1 cellular context compared by ENCODE assay signal in the genomic region with DNA sequence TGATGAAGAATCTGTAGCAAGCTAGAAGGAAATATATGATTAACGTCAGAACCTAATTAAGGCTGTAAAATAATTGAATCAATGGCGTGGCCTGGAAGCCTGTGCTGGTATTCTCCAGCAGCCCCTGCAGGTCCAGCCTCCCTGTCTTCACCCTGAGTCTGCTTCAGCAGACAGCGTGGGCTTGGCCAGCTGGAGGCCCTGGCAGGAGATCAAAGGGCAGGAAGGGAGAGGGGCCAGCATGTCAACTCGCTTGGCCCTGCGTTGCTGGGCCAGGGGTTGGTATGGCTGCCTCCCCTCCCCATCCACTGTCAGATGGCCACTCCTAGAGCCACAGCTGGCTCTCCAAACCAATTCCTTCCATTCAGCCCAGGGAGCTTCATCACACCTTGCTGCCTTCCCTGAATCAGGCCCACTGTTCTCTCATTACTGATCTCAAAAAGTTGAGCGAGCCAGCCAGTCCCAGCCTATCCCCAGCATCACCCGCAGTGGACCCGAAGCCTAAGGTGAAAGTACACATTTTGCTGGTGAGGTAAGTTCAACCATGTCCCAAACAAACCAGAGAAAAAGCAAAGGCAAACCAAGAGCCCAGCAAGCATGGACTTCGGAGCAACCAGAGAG.
TF ChIP-seq lines count a peak whose summit lies in the region.

No MANE protein-coding gene starts in this region.

TF ChIP-seq in HepG2, 621 proteins besides CTCF, POLR2A, EP300 and RAD21 (continued from another document and continues in another):
- TF ChIP-seq, protein P1, sequence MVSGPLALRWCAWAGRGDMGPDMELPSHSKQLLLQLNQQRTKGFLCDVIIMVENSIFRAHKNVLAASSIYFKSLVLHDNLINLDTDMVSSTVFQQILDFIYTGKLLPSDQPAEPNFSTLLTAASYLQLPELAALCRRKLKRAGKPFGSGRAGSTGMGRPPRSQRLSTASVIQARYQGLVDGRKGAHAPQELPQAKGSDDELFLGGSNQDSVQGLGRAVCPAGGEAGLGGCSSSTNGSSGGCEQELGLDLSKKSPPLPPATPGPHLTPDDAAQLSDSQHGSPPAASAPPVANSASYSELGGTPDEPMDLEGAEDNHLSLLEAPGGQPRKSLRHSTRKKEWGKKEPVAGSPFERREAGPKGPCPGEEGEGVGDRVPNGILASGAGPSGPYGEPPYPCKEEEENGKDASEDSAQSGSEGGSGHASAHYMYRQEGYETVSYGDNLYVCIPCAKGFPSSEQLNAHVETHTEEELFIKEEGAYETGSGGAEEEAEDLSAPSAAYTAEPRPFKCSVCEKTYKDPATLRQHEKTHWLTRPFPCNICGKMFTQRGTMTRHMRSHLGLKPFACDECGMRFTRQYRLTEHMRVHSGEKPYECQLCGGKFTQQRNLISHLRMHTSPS (CRISPR knock-in tag; IDR thresholded peaks at IDR 0.05; ENCODE audit: low read depth), result 0 out of 2 replicates have a peak, but pooled peaks have one; percentile 33
- no peak for TF ChIP-seq ZNF282 (IDR thresholded peaks at IDR 0.05; ENCODE audit: partially characterized antibody)
- 0 out of 2 replicates have a peak, but pooled peaks have one; percentile 22 for TF ChIP-seq ZNF232 (CRISPR knock-in tag; IDR thresholded peaks at IDR 0.05; ENCODE audit: borderline replicate concordance)
- TF ChIP-seq ISL2 (CRISPR knock-in tag; IDR thresholded peaks at IDR 0.05), result 0 out of 2 replicates have a peak, but pooled peaks have one; percentile 15
- TF ChIP-seq KDM1A (CRISPR knock-in tag; IDR thresholded peaks at IDR 0.05), result no peak
- TF ChIP-seq ZNF691 (CRISPR knock-in tag; IDR thresholded peaks at IDR 0.05; ENCODE audit: borderline replicate concordance, low read depth), result 0 out of 2 replicates have a peak, but pooled peaks have one; percentile 22
- TF ChIP-seq ETV5 (CRISPR knock-in tag; IDR thresholded peaks at IDR 0.05; ENCODE audit: borderline replicate concordance), result peak; percentile 52; the same call in 1 of the 2 replicates
- TF ChIP-seq, protein P2, sequence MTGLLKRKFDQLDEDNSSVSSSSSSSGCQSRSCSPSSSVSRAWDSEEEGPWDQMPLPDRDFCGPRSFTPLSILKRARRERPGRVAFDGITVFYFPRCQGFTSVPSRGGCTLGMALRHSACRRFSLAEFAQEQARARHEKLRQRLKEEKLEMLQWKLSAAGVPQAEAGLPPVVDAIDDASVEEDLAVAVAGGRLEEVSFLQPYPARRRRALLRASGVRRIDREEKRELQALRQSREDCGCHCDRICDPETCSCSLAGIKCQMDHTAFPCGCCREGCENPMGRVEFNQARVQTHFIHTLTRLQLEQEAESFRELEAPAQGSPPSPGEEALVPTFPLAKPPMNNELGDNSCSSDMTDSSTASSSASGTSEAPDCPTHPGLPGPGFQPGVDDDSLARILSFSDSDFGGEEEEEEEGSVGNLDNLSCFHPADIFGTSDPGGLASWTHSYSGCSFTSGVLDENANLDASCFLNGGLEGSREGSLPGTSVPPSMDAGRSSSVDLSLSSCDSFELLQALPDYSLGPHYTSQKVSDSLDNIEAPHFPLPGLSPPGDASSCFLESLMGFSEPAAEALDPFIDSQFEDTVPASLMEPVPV (CRISPR knock-in tag; IDR thresholded peaks at IDR 0.05), result no peak
- TF ChIP-seq MED1 (CRISPR knock-in tag; IDR thresholded peaks at IDR 0.05), result 0 out of 2 replicates have a peak, but pooled peaks have one; percentile 38
- TF ChIP-seq NR2F1 (CRISPR knock-in tag; IDR thresholded peaks at IDR 0.05), result no peak
- TF ChIP-seq, protein P3, sequence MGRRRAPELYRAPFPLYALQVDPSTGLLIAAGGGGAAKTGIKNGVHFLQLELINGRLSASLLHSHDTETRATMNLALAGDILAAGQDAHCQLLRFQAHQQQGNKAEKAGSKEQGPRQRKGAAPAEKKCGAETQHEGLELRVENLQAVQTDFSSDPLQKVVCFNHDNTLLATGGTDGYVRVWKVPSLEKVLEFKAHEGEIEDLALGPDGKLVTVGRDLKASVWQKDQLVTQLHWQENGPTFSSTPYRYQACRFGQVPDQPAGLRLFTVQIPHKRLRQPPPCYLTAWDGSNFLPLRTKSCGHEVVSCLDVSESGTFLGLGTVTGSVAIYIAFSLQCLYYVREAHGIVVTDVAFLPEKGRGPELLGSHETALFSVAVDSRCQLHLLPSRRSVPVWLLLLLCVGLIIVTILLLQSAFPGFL (CRISPR knock-in tag; IDR thresholded peaks at IDR 0.05), result no peak
- peak; percentile 50; the same call in 1 of the 2 replicates for TF ChIP-seq ZBTB7B (CRISPR knock-in tag; IDR thresholded peaks at IDR 0.05)
- TF ChIP-seq IKZF4 (CRISPR knock-in tag; IDR thresholded peaks at IDR 0.05; ENCODE audit: borderline replicate concordance, low read depth, not compliant biosample characterization), result no peak
- TF ChIP-seq REL (CRISPR knock-in tag; conservative IDR thresholded peaks at IDR 0.05), result no peak
- TF ChIP-seq KDM5B (CRISPR knock-in tag; IDR thresholded peaks at IDR 0.05; ENCODE audit: borderline replicate concordance), result no peak
- TF ChIP-seq ZNF180 (CRISPR knock-in tag; IDR thresholded peaks at IDR 0.05; ENCODE audit: borderline replicate concordance, low read depth), result no peak
- TF ChIP-seq ETV6 (CRISPR knock-in tag; conservative IDR thresholded peaks at IDR 0.05), result no peak
- TF ChIP-seq ZNF614 (CRISPR knock-in tag; IDR thresholded peaks at IDR 0.05; ENCODE audit: borderline replicate concordance), result 0 out of 2 replicates have a peak, but pooled peaks have one; percentile 47
- TF ChIP-seq ZNF609 (CRISPR knock-in tag; IDR thresholded peaks at IDR 0.05; ENCODE audit: borderline replicate concordance), result no peak
- no peak for TF ChIP-seq ZNF782 (CRISPR knock-in tag; IDR thresholded peaks at IDR 0.05; ENCODE audit: borderline replicate concordance)
- peak; percentile 41; the same call in 1 of the 2 replicates for TF ChIP-seq NCOR1 (IDR thresholded peaks at IDR 0.05; ENCODE audit: borderline replicate concordance, low read length)
- no peak; the same call in 1 of the 2 replicates for TF ChIP-seq SIN3A (IDR thresholded peaks at IDR 0.05; ENCODE audit: borderline replicate concordance, low read depth, low read length)
- no peak for TF ChIP-seq ZNF792 (CRISPR knock-in tag; IDR thresholded peaks at IDR 0.05)
- no peak for TF ChIP-seq ZKSCAN1 (IDR thresholded peaks at IDR 0.05; ENCODE audit: low read length)
- TF ChIP-seq NFE2L1 (CRISPR knock-in tag; IDR thresholded peaks at IDR 0.05; ENCODE audit: borderline replicate concordance), result no peak
- peak; percentile 41; the same call in 1 of the 2 replicates for TF ChIP-seq CBX5 (CRISPR knock-in tag; IDR thresholded peaks at IDR 0.05; ENCODE audit: borderline replicate concordance)
- TF ChIP-seq ZFX (CRISPR knock-in tag; IDR thresholded peaks at IDR 0.05; ENCODE audit: low read depth), result peak; percentile 36; the same call in 1 of the 2 replicates
- TF ChIP-seq MYC (CRISPR knock-in tag; IDR thresholded peaks at IDR 0.05; ENCODE audit: borderline replicate concordance), result peak; percentile 72
- peak; percentile 36; the same call in 1 of the 2 replicates for TF ChIP-seq RARA (CRISPR knock-in tag; IDR thresholded peaks at IDR 0.05)
- no peak for TF ChIP-seq SNAI1 (CRISPR knock-in tag; IDR thresholded peaks at IDR 0.05; ENCODE audit: borderline replicate concordance)
- no peak for TF ChIP-seq KLF11 (CRISPR knock-in tag; IDR thresholded peaks at IDR 0.05)
- TF ChIP-seq NAIF1 (CRISPR knock-in tag; IDR thresholded peaks at IDR 0.05; ENCODE audit: borderline replicate concordance), result no peak
- TF ChIP-seq AGO2 (optimal IDR thresholded peaks at IDR 0.05; ENCODE audit: low read depth, low read length), result no peak
- no peak for TF ChIP-seq ONECUT2 (CRISPR knock-in tag; IDR thresholded peaks at IDR 0.05)
- TF ChIP-seq PLRG1 (conservative IDR thresholded peaks at IDR 0.05), result no peak
- TF ChIP-seq HOXA9 (CRISPR knock-in tag; IDR thresholded peaks at IDR 0.05; ENCODE audit: borderline replicate concordance), result no peak
- TF ChIP-seq RFX1 (IDR thresholded peaks at IDR 0.05), result no peak
- peak; percentile 45; the same call in 1 of the 2 replicates for TF ChIP-seq POGZ (CRISPR knock-in tag; IDR thresholded peaks at IDR 0.05)
- TF ChIP-seq HNRNPL (IDR thresholded peaks at IDR 0.05; ENCODE audit: low read depth, low read length), result peak; percentile 79; the same call in 1 of the 2 replicates
- TF ChIP-seq ZNF605 (CRISPR knock-in tag; IDR thresholded peaks at IDR 0.05), result no peak
- TF ChIP-seq ZNF616 (CRISPR knock-in tag; IDR thresholded peaks at IDR 0.05; ENCODE audit: low read depth), result no peak
- no peak for TF ChIP-seq SYNCRIP (IDR thresholded peaks at IDR 0.05; ENCODE audit: insufficient read depth, low read depth, low read length)
- TF ChIP-seq ZNF570 (CRISPR knock-in tag; IDR thresholded peaks at IDR 0.05; ENCODE audit: borderline replicate concordance), result no peak
- TF ChIP-seq ZNF253 (CRISPR knock-in tag; IDR thresholded peaks at IDR 0.05; ENCODE audit: borderline replicate concordance), result no peak
- no peak for TF ChIP-seq THAP8 (CRISPR knock-in tag; IDR thresholded peaks at IDR 0.05; ENCODE audit: borderline replicate concordance)
- TF ChIP-seq ZSCAN30 (CRISPR knock-in tag; IDR thresholded peaks at IDR 0.05), result no peak
- TF ChIP-seq, protein P4, sequence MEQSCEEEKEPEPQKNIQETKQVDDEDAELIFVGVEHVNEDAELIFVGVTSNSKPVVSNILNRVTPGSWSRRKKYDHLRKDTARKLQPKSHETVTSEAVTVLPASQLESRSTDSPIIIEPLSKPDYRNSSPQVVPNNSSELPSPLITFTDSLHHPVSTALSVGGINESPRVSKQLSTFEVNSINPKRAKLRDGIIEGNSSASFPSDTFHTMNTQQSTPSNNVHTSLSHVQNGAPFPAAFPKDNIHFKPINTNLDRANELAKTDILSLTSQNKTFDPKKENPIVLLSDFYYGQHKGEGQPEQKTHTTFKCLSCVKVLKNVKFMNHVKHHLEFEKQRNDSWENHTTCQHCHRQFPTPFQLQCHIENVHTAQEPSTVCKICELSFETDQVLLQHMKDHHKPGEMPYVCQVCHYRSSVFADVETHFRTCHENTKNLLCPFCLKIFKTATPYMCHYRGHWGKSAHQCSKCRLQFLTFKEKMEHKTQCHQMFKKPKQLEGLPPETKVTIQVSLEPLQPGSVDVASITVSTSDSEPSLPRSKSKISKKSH (CRISPR knock-in tag; IDR thresholded peaks at IDR 0.05; ENCODE audit: borderline replicate concordance), result peak; percentile 45; the same call in 1 of the 2 replicates
- no peak for TF ChIP-seq KDM4B (CRISPR knock-in tag; IDR thresholded peaks at IDR 0.05)
- TF ChIP-seq, protein P5, sequence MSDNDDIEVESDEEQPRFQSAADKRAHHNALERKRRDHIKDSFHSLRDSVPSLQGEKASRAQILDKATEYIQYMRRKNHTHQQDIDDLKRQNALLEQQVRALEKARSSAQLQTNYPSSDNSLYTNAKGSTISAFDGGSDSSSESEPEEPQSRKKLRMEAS (IDR thresholded peaks at IDR 0.05), result peak; percentile 64
- no peak for TF ChIP-seq NFYC (CRISPR knock-in tag; IDR thresholded peaks at IDR 0.05)
- no peak for TF ChIP-seq HBP1 (CRISPR knock-in tag; IDR thresholded peaks at IDR 0.05; ENCODE audit: low read depth)
- TF ChIP-seq HNRNPH1 (optimal IDR thresholded peaks at IDR 0.05; ENCODE audit: low read depth, low read length), result no peak
- TF ChIP-seq EHMT2 (IDR thresholded peaks at IDR 0.05; ENCODE audit: borderline replicate concordance, low read depth, low read length), result peak; percentile 48; the same call in 1 of the 2 replicates
